Comparison of ENCODE assay signal across 24 cellular contexts in genomic region chr1:13540871-13541270, GRCh38. TPM values are rescaled to one million over a fixed set of nuclear protein-coding genes. Genes with fewer than 3 reads are reported as not detected.
A peak's percentile ranks its signal among the peaks of the same experiment; 100 is the strongest.
DNase-seq lines count a peak whose midpoint lies in the region; ATAC-seq and TF ChIP-seq lines count a peak whose summit lies in the region.
"Had no signal": no experiment of that assay in that cellular context is flagged by ENCODE, and none has a peak within 500 bp of the region (broad histone marks: within the 10 kb centered on the region; RNA-seq: fewer than 3 reads in every experiment).

No MANE protein-coding gene starts in this region.

- H3K27ac ChIP-seq in upper lobe of right lung, result no peak overlapping the region
- H3K27ac ChIP-seq: 22Rv1, tibial nerve had no signal

- DNase-seq in NCI-H2171 (lab: John Stamatoyannopoulos, UW) (peak; percentile 10), NCI-H2171 treated with DMSO at 0.1 percent for 48 hours (lab: John Stamatoyannopoulos, UW) (no peak), left cardiac atrium (peak; percentile 48), omental fat pad (ENCODE audit: low spot score) (no peak), upper lobe of right lung (peak; percentile 32), ureter (ENCODE audit: low spot score) (no peak), RKO (ENCODE audit: low spot score) (no peak), NCI-H2227 treated with DMSO at 0.1 percent for 48 hours (lab: John Stamatoyannopoulos, UW) (no peak)
- DNase-seq: activated CD4-positive, alpha-beta T cell treated with anti-CD3 and anti-CD28 coated beads, Interleukin-2, amount 10 ng/mL, durations not matched to agents 24 days and 14 days; activated CD8-positive, alpha-beta memory T cell treated with anti-CD3 and anti-CD28 coated beads, Interleukin-2, amount 50 U/mL, for 4 hours; activated effector memory CD4-positive, alpha-beta T cell treated with Interleukin-2 at 50 U/mL for 16 hours; glutamatergic neuron; KG1; naive thymus-derived CD4-positive, alpha-beta T cell; NCI-H187 treated with DMSO at 0.1 percent for 48 hours; NCI-H446 treated with DMSO at 0.1 percent for 48 hours; stimulated activated CD4-positive, alpha-beta T cell treated with anti-CD3 and anti-CD28 coated beads, Interleukin-15, amount 100 ng/mL, for 24 hours had no signal

- no peaks in the 10 kb centered on the region for H3K9me3 ChIP-seq in upper lobe of right lung
- H3K9me3 ChIP-seq: tibial nerve had no signal

- H3K4me1 ChIP-seq in upper lobe of right lung, result no peaks in the 10 kb centered on the region

- no peaks in the 10 kb centered on the region for H3K27me3 ChIP-seq in upper lobe of right lung
- H3K27me3 ChIP-seq: tibial nerve had no signal

- H3K36me3 ChIP-seq in upper lobe of right lung, result no peaks in the 10 kb centered on the region
- H3K36me3 ChIP-seq: tibial nerve had no signal

- H3K4me3 ChIP-seq in upper lobe of right lung, result no peak overlapping the region
- H3K4me3 ChIP-seq: dorsolateral prefrontal cortex, tibial nerve had no signal

- intact Hi-C loops in left cardiac atrium (cut with DNase I), result loop anchor here in 1 of 2 donors (10.0 kb wide), 1 partner anchor 76 kb away; no protein-coding TSS in a partner anchor
- intact Hi-C loops in upper lobe of right lung (cut with DNase I), result no loop called here

- TF ChIP-seq CTCF in omental fat pad (IDR thresholded peaks at IDR 0.05) (no peak), upper lobe of right lung (IDR thresholded peaks at IDR 0.05) (no peak)

- ATAC-seq in left cardiac atrium (peak; percentile 58 to 69), omental fat pad (ENCODE audit: low FRiP score) (peak; percentile 7), upper lobe of right lung (no peak)
- ATAC-seq: naive thymus-derived CD4-positive, alpha-beta T cell; stimulated activated memory B cell treated with anti-CD40 and anti-IgM and Interleukin-4, amounts not matched to agents 10 μg/mL and 1 μg/mL and 100 μg/mL, for 72 hours had no signal

RNA-seq across cellular contexts. Expression of gene LRRC38, which starts 27.1 kb away (rescaled TPM):
- total RNA-seq in left cardiac atrium (1 to 10 TPM in 1 of 2 donors, under 1 TPM in 1; 0.09 to 4.6 TPM), omental fat pad (under 1 TPM in 2 of 4 donors, not detected in 2; 0.48 to 0.56 TPM), upper lobe of right lung (0.17 TPM), ureter (not detected)
- total RNA-seq: activated CD4-positive, alpha-beta T cell treated with anti-CD3 and anti-CD28 coated beads, Interleukin-2, amount 10 ng/mL, durations not matched to agents 24 days and 14 days; B cell; epithelial cell of proximal tubule; naive thymus-derived CD4-positive, alpha-beta T cell; pulmonary artery endothelial cell had no signal

RNA-seq across cellular contexts. Expression of gene PDPN, which starts 42.8 kb away (rescaled TPM):
- total RNA-seq in left cardiac atrium (10 to 100 TPM; 14.3 to 25.8 TPM), omental fat pad (100 to 1,000 TPM in 1 of 4 donors, 10 to 100 TPM in 3; 29.9 to 182 (median 70.1) TPM), upper lobe of right lung (47.0 TPM), ureter (29.5 TPM)
- total RNA-seq: activated CD4-positive, alpha-beta T cell treated with anti-CD3 and anti-CD28 coated beads, Interleukin-2, amount 10 ng/mL, durations not matched to agents 24 days and 14 days; B cell; pulmonary artery endothelial cell had no signal

Comparison
In these comparisons a context has a peak if more than half of its experiments do, and no peak if none do; other contexts are left out.
1. DNase-seq: peak in NCI-H2171 (single experiment), left cardiac atrium (single experiment) and upper lobe of right lung (single experiment); none in NCI-H2171 treated with DMSO at 0.1 percent for 48 hours (single experiment), omental fat pad (single experiment), ureter (single experiment), RKO (single experiment) and NCI-H2227 treated with DMSO at 0.1 percent for 48 hours (single experiment).